ENCODE assay signal across 8 cellular contexts in genomic region chr12:14384783-14385638, GRCh38. TPM values are rescaled to one million over a fixed set of nuclear protein-coding genes. Genes with fewer than 3 reads are reported as not detected.
DNase-seq lines count a peak whose midpoint lies in the region; ATAC-seq and TF ChIP-seq lines count a peak whose summit lies in the region.

No MANE protein-coding gene starts in this region.

- H3K4me3 ChIP-seq in esophagus squamous epithelium (peak overlapping the region; percentile 1 to 49 (median 10)), thyroid gland (replicated peaks in 1 of 3) (peak overlapping the region in 2 of 3 donors; percentile 1 to 15)
- H3K4me3 ChIP-seq in naive thymus-derived CD4-positive, alpha-beta T cell (ENCODE audit: low read length): peak overlapping the region; percentile 18

- peaks cover 0 to 61% (median 20%) of the 10 kb centered on the region in 3 donors for H3K4me1 ChIP-seq in esophagus squamous epithelium
- H3K4me1 ChIP-seq in naive thymus-derived CD4-positive, alpha-beta T cell (ENCODE audit: control insufficient read depth in 2 of 2, insufficient read depth in 2 of 2, low read length in 2 of 2): peaks cover 32 to 49% of the 10 kb centered on the region in 2 donors
- peaks cover 19 to 26% of the 10 kb centered on the region in 2 donors for H3K4me1 ChIP-seq in thyroid gland

- peaks cover 3 to 20% (median 9%) of the 10 kb centered on the region in 11 donors for H3K9me3 Mint-ChIP-seq in naive thymus-derived CD4-positive, alpha-beta T cell

- H3K27ac Mint-ChIP-seq in naive thymus-derived CD4-positive, alpha-beta T cell: peak overlapping the region; percentile 86 to 95 (median 93)

- peak overlapping the region; percentile 65 to 85 (median 76) for H3K4me3 Mint-ChIP-seq in naive thymus-derived CD4-positive, alpha-beta T cell

- H3K9me3 ChIP-seq in esophagus squamous epithelium (peaks cover 0 to 9% (median 5%) of the 10 kb centered on the region in 3 donors), thyroid gland (no peaks in the 10 kb centered on the region)
- H3K9me3 ChIP-seq in naive thymus-derived CD4-positive, alpha-beta T cell (ENCODE audit: control insufficient read depth in 2 of 3, low read length in 3 of 3): peaks cover 0 to 14% (median 1%) of the 10 kb centered on the region in 3 experiments

- H3K36me3 ChIP-seq in esophagus squamous epithelium (peaks cover 0 to 24% (median 0%) of the 10 kb centered on the region in 3 donors), thyroid gland (no peaks in the 10 kb centered on the region)
- H3K36me3 ChIP-seq in naive thymus-derived CD4-positive, alpha-beta T cell (ENCODE audit: control insufficient read depth in 2 of 3, insufficient read depth in 3 of 3, low read length in 3 of 3): no peaks in the 10 kb centered on the region

- no peaks in the 10 kb centered on the region for H3K27me3 Mint-ChIP-seq in naive thymus-derived CD4-positive, alpha-beta T cell

- ATAC-seq in GM19397 (IDR thresholded peaks at IDR 0.05; ENCODE audit: unreplicated experiment) (peak; percentile 70), HG03460 (IDR thresholded peaks at IDR 0.05; ENCODE audit: unreplicated experiment) (peak; percentile 94)
- ATAC-seq in naive thymus-derived CD4-positive, alpha-beta T cell: peak; percentile 96

- intact Hi-C loops in esophagus squamous epithelium (cut with DNase I): no loop called here
- intact Hi-C loops in naive thymus-derived CD4-positive, alpha-beta T cell (cut with micrococcal nuclease): loop anchor here (1.0 to 10.0 kb wide), 12 partner anchors 9 to 1658 kb away; partner anchors contain the start of gene ATF7IP (in 2 of the 2)
- intact Hi-C loops in thyroid gland (cut with DNase I): no loop called here

- H3K27me3 ChIP-seq in esophagus squamous epithelium: no peaks in the 10 kb centered on the region
- no peaks in the 10 kb centered on the region for H3K27me3 ChIP-seq in naive thymus-derived CD4-positive, alpha-beta T cell (ENCODE audit: control insufficient read depth in 2 of 2, insufficient read depth in 2 of 2, low read length in 2 of 2)
- no peaks in the 10 kb centered on the region for H3K27me3 ChIP-seq in thyroid gland

- TF ChIP-seq POLR2A in esophagus squamous epithelium (IDR thresholded peaks at IDR 0.05) (peak in 1 of 4 donors; percentile 43), thyroid gland (IDR thresholded peaks at IDR 0.05) (peak in 1 of 2 donors; percentile 61)

- POLR2A ChIA-PET in naive thymus-derived CD4-positive, alpha-beta T cell (lab: Charles Lee): interaction anchor here (0.8 to 7.9 kb wide), 13 partner anchors 9 to 386 kb away, joined by 3 to 98 read pairs (median 15); partner anchors contain the start of gene ATF7IP

- no peak for TF ChIP-seq CTCF in esophagus squamous epithelium (IDR thresholded peaks at IDR 0.05)
- no peak for TF ChIP-seq CTCF in thyroid gland (IDR thresholded peaks at IDR 0.05)

- CTCF ChIA-PET in naive thymus-derived CD4-positive, alpha-beta T cell (lab: Charles Lee): interaction anchor here (1.1 to 4.1 kb wide), 9 partner anchors 10 to 461 kb away, joined by 3 to 33 read pairs (median 5); partner anchors contain the start of gene ATF7IP

- WGBS in esophagus squamous epithelium, 2 donors: 0 to 6% methylated on average over 2 of the region's 2 CpGs
- 5 to 7% methylated on average over 2 of the region's 2 CpGs for WGBS in thyroid gland, 2 donors

- peak overlapping the region; percentile 33 to 78 (median 63) for H3K27ac ChIP-seq in esophagus squamous epithelium
- H3K27ac ChIP-seq in naive thymus-derived CD4-positive, alpha-beta T cell (ENCODE audit: low read depth, low read length): peak overlapping the region; percentile 71
- peak overlapping the region; percentile 72 to 81 (median 78) for H3K27ac ChIP-seq in thyroid gland

- peaks cover 31 to 79% (median 68%) of the 10 kb centered on the region in 7 donors for H3K4me1 Mint-ChIP-seq in naive thymus-derived CD4-positive, alpha-beta T cell

- DNase-seq in COR-L47 (lab: John Stamatoyannopoulos, UW) (peak; percentile 22), NCI-H526 (lab: John Stamatoyannopoulos, UW) (peak; percentile 90), activated T-cell treated with anti-CD3 and anti-CD28 coated beads for 24 hours (ENCODE audit: low read depth) (peak; percentile 46), esophagus squamous epithelium (lab: John Stamatoyannopoulos, UW) (no peak), thyroid gland (peak; percentile 53 to 56)
- peak in 8 of 9 donors; percentile 47 to 84 (median 77) for DNase-seq in naive thymus-derived CD4-positive, alpha-beta T cell

- H3K36me3 Mint-ChIP-seq in naive thymus-derived CD4-positive, alpha-beta T cell: peaks cover 3 to 55% (median 24%) of the 10 kb centered on the region in 5 donors

RNA-seq across cellular contexts. Expression of gene ATF7IP, which starts 19.5 kb away (rescaled TPM):
- total RNA-seq in esophagus squamous epithelium (10 to 100 TPM; 29.2 to 38.7 (median 34.8) TPM), thyroid gland (10 to 100 TPM; 64.4 to 87.2 (median 76.2) TPM)
- total RNA-seq in naive thymus-derived CD4-positive, alpha-beta T cell: 100 to 1,000 TPM; 113 to 181 (median 144) TPM
- polyA plus RNA-seq in naive thymus-derived CD4-positive, alpha-beta T cell: 100 to 1,000 TPM in 1 of 2 donors, 10 to 100 TPM in 1; 92.7 to 124 TPM

Comparison
In these comparisons a context has a peak if more than half of its experiments do, and no peak if none do; other contexts are left out.
1. intact Hi-C loops: an anchor here in naive thymus-derived CD4-positive, alpha-beta T cell (1.0 to 10.0 kb wide); none called in esophagus squamous epithelium and thyroid gland.